Comparison of ENCODE assay signal across 17 cellular contexts in the genomic region with DNA sequence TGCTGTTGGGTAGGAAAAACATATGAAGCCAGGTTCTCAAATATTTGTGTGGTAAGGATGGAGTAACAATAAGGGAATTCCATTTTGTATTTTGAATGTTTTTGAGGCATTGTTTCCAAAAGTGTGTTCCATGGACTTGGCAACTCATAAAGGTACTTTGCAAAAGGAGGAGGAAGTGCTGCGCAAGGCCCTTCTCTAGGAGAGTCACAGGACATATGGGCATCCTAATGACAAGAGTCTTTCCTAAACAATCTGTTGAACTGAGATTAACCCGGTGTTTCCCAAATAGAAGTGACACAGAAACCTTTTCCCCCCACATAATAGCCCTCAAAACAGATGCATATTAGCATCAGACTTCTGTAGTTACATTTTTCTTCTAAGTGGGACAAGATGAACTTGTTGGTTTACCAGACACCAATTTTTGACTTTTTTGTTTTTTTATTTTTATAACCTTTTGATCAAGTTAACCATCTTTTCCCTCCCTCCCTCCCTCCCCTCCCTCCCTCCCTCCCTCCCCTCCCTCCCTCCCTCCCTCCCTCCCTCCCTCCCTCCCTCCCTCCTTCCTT.
A peak's percentile ranks its signal among the peaks of the same experiment; 100 is the strongest.
DNase-seq lines count a peak whose midpoint lies in the region; ATAC-seq, FAIRE-seq and TF ChIP-seq lines count a peak whose summit lies in the region.
"Had no signal": no experiment of that assay in that cellular context is flagged by ENCODE, and none has a peak within 500 bp of the region (broad histone marks: within the 10 kb centered on the region; RNA-seq: fewer than 3 reads in every experiment).

No MANE protein-coding gene starts in this region.

- no peak overlapping the region for H3K4me3 Mint-ChIP-seq in activated naive CD4-positive, alpha-beta T cell treated with anti-CD3 and anti-CD28 coated beads, Interleukin-2, amount 10 ng/mL, durations not matched to agents 7 days and 5 days

- H2AFZ ChIP-seq in endothelial cell of umbilical vein (ENCODE audit: low read depth, low read length): no peak overlapping the region
- no peak overlapping the region for H2AFZ ChIP-seq in hepatocyte

- no peak for ATAC-seq in GM21723 (IDR thresholded peaks at IDR 0.05; ENCODE audit: unreplicated experiment)
- no peak for ATAC-seq in GM18498 (IDR thresholded peaks at IDR 0.05; ENCODE audit: unreplicated experiment)
- ATAC-seq: HCT116, K562, Panc1, Right ventricle myocardium inferior had no signal

- dilution Hi-C loops in endothelial cell of umbilical vein (cut with MboI; ENCODE audit: extremely low pct_ligation_motif_present, low sequenced_read_pairs): no loop called here

- H3K27me3 ChIP-seq in endothelial cell of umbilical vein (ENCODE audit: control insufficient read depth in 2 of 2, insufficient read depth in 2 of 2, low read length in 2 of 2): no peaks in the 10 kb centered on the region
- no peaks in the 10 kb centered on the region for H3K27me3 ChIP-seq in hepatocyte

- TF ChIP-seq POLR2A in endothelial cell of umbilical vein (IDR thresholded peaks at IDR 0.05; ENCODE audit: low read depth, low read length): no peak

- no peaks in the 10 kb centered on the region for H3K36me3 ChIP-seq in endothelial cell of umbilical vein (ENCODE audit: control insufficient read depth in 2 of 2, extremely low read depth in 1 of 2, insufficient read depth in 2 of 2, low read length in 2 of 2)
- no peaks in the 10 kb centered on the region for H3K36me3 ChIP-seq in hepatocyte (replicated peaks; ENCODE audit: insufficient read depth, low read depth)

- H3K9me3 Mint-ChIP-seq in activated naive CD4-positive, alpha-beta T cell treated with anti-CD3 and anti-CD28 coated beads, Interleukin-2, amount 10 ng/mL, durations not matched to agents 7 days and 5 days: no peaks in the 10 kb centered on the region

- no peaks in the 10 kb centered on the region for H3K9me1 ChIP-seq in endothelial cell of umbilical vein (replicated peaks; ENCODE audit: control insufficient read depth, extremely low read depth, insufficient read depth, low read length)

- BruUV-seq in endothelial cell of umbilical vein (replicated peaks; lab: Mats Ljungman, UMichigan): no TSS peak

- H3K27me3 Mint-ChIP-seq in activated naive CD4-positive, alpha-beta T cell treated with anti-CD3 and anti-CD28 coated beads, Interleukin-2, amount 10 ng/mL, durations not matched to agents 7 days and 5 days: no peaks in the 10 kb centered on the region

- H3K36me3 Mint-ChIP-seq in activated naive CD4-positive, alpha-beta T cell treated with anti-CD3 and anti-CD28 coated beads, Interleukin-2, amount 10 ng/mL, durations not matched to agents 7 days and 5 days: no peaks in the 10 kb centered on the region

- no peaks in the 10 kb centered on the region for H3K9me3 ChIP-seq in endothelial cell of umbilical vein (replicated peaks; ENCODE audit: control insufficient read depth, insufficient read depth, low read length)
- H3K9me3 ChIP-seq in hepatocyte (ENCODE audit: low read depth): no peaks in the 10 kb centered on the region
- H3K9me3 ChIP-seq: SK-N-SH had no signal

- intact Hi-C loops in endothelial cell of umbilical vein (cut with micrococcal nuclease): no loop called here

- H3K27ac ChIP-seq in endothelial cell of umbilical vein (ENCODE audit: insufficient read depth, low read depth, low read length) (no peak overlapping the region), hepatocyte (no peak overlapping the region)
- H3K27ac ChIP-seq: C4-2B had no signal

- peaks cover 7% of the 10 kb centered on the region for H3K4me1 ChIP-seq in endothelial cell of umbilical vein (ENCODE audit: control insufficient read depth, extremely low read depth, insufficient read depth, low read length)
- H3K4me1 ChIP-seq in hepatocyte (ENCODE audit: insufficient read depth): no peaks in the 10 kb centered on the region

- no peak for FAIRE-seq in endothelial cell of umbilical vein (lab: Jason Lieb, UNC)
- FAIRE-seq: K562 had no signal

- H3K4me2 ChIP-seq in endothelial cell of umbilical vein (ENCODE audit: insufficient read depth, low read length) (no peak overlapping the region), hepatocyte (no peak overlapping the region)
- H3K4me2 ChIP-seq: SK-N-SH had no signal

- 90% methylated on average over 2 of the region's 2 CpGs for WGBS in hepatocyte (ENCODE audit: low lambda C conversion rate, missing lambda C conversion rate)

- POLR2A ChIA-PET in endothelial cell of umbilical vein (lab: Charles Lee): no interaction called here

- no peak overlapping the region for H3K4me3 ChIP-seq in endothelial cell of umbilical vein (replicated peaks in 1 of 3; ENCODE audit: insufficient read depth in 1 of 3, low read depth in 1 of 3, low read length in 3 of 3)
- no peak overlapping the region for H3K4me3 ChIP-seq in hepatocyte
- H3K4me3 ChIP-seq: K562 had no signal

- peak overlapping the region; percentile 35 for H3K27ac Mint-ChIP-seq in activated naive CD4-positive, alpha-beta T cell treated with anti-CD3 and anti-CD28 coated beads, Interleukin-2, amount 10 ng/mL, durations not matched to agents 7 days and 5 days

- H3K9ac ChIP-seq in endothelial cell of umbilical vein (replicated peaks; ENCODE audit: extremely low read depth, insufficient read depth, low read length): no peak overlapping the region
- H3K9ac ChIP-seq: SK-N-SH had no signal

- H4K20me1 ChIP-seq in endothelial cell of umbilical vein (replicated peaks; ENCODE audit: control insufficient read depth, extremely low read depth, insufficient read depth, low read length): no peaks in the 10 kb centered on the region
- H4K20me1 ChIP-seq in hepatocyte (ENCODE audit: insufficient read depth, poor library complexity, severe bottlenecking): no peaks in the 10 kb centered on the region

- no peaks in the 10 kb centered on the region for H3K4me1 Mint-ChIP-seq in activated naive CD4-positive, alpha-beta T cell treated with anti-CD3 and anti-CD28 coated beads, Interleukin-2, amount 10 ng/mL, durations not matched to agents 7 days and 5 days

- CTCF ChIA-PET in activated naive CD4-positive, alpha-beta T cell treated with anti-CD3 and anti-CD28 coated beads, Interleukin-2, amount 10 ng/mL, durations not matched to agents 7 days and 5 days (lab: Charles Lee): no interaction called here
- CTCF ChIA-PET in endothelial cell of umbilical vein (lab: Charles Lee): interaction anchor here (0.9 to 2.6 kb wide), 7 partner anchors 11 to 256 kb away, joined by 3 to 8 read pairs (median 4); no protein-coding TSS in a partner anchor

- H3K79me2 ChIP-seq in endothelial cell of umbilical vein (ENCODE audit: control insufficient read depth, insufficient read depth, low read length) (no peaks in the 10 kb centered on the region), hepatocyte (no peaks in the 10 kb centered on the region)

- no peak for TF ChIP-seq CTCF in endothelial cell of umbilical vein (IDR thresholded peaks at IDR 0.05; ENCODE audit: extremely low read depth in 1 of 2, insufficient read depth in 1 of 2, low read depth in 1 of 2, low read length in 2 of 2)
- TF ChIP-seq CTCF in hepatocyte (IDR thresholded peaks at IDR 0.05; ENCODE audit: poor library complexity): no peak

- H3K9me2 ChIP-seq in hepatocyte (replicated peaks; ENCODE audit: insufficient read depth): no peaks in the 10 kb centered on the region
- H3K9me2 ChIP-seq: SK-N-SH had no signal

- no peak for DNase-seq in activated naive CD4-positive, alpha-beta T cell treated with anti-CD3 and anti-CD28 coated beads, Interleukin-2, amount 10 ng/mL, durations not matched to agents 7 days and 5 days
- DNase-seq in activated naive CD4-positive, alpha-beta T cell treated with Interleukin-2 at 50 U/mL for 16 hours: no peak
- DNase-seq in NCI-H82 treated with DMSO at 0.1 percent for 48 hours (lab: John Stamatoyannopoulos, UW; ENCODE audit: unreplicated experiment) (peak; percentile 68), endothelial cell of umbilical vein (ENCODE audit: low read depth, low spot score) (peak; percentile 48), hepatocyte (ENCODE audit: low spot score) (no peak)
- DNase-seq: EL, MV-4-11, NCI-H1417, NCI-H2029, SK-N-SH had no signal

TF ChIP-seq in endothelial cell of umbilical vein, 7 proteins besides CTCF, POLR2A, EP300 and RAD21:
- TF ChIP-seq MYC (IDR thresholded peaks at IDR 0.05; ENCODE audit: low read depth, low read length): no peak

Comparison
In these comparisons a context has a peak if more than half of its experiments do, and no peak if none do; other contexts are left out.
1. DNase-seq: peak in NCI-H82 treated with DMSO at 0.1 percent for 48 hours (single experiment) and endothelial cell of umbilical vein (single experiment); none in activated naive CD4-positive, alpha-beta T cell treated with anti-CD3 and anti-CD28 coated beads, Interleukin-2, amount 10 ng/mL, durations not matched to agents 7 days and 5 days (single experiment), activated naive CD4-positive, alpha-beta T cell treated with Interleukin-2 at 50 U/mL for 16 hours (single experiment) and hepatocyte (single experiment).